Comparison of ENCODE assay signal across 1 cellular context in the genomic region with DNA sequence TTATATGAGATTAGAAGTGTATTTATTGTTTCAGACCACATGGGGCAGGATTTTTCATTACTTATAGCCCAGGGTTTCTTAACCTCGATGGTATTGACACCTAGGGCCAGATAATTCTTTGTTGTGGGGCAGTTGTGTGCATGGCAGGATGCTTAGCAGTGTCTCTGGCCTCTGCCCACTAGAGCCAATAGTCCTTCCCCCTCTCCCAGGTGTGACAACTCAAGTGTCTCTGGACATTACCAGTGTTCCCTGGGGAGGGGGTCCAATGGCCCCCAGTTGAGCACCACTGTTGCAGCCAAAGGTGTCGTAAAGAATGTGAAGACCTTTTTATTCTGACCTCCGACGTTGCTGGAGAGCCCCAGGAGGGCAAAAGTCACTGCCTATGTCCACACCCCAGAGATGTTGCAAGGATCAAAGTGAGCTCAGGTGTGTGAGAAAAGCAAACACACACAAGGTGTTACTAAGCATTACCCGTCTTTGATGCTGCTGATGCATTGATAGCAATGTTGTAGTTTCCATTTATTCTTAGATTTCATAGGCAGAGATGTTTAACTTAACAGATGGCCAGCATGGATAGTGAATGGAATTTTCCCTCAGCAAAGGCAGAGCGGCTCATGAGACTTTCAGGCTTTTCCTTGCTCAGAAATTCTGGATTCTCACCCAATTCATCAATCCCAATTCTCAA.
TF ChIP-seq lines count a peak whose summit lies in the region.

No MANE protein-coding gene starts in this region.

TF ChIP-seq in HepG2, 621 proteins besides CTCF, POLR2A, EP300 and RAD21 (continued from another document and continues in another):
- TF ChIP-seq, protein P1, sequence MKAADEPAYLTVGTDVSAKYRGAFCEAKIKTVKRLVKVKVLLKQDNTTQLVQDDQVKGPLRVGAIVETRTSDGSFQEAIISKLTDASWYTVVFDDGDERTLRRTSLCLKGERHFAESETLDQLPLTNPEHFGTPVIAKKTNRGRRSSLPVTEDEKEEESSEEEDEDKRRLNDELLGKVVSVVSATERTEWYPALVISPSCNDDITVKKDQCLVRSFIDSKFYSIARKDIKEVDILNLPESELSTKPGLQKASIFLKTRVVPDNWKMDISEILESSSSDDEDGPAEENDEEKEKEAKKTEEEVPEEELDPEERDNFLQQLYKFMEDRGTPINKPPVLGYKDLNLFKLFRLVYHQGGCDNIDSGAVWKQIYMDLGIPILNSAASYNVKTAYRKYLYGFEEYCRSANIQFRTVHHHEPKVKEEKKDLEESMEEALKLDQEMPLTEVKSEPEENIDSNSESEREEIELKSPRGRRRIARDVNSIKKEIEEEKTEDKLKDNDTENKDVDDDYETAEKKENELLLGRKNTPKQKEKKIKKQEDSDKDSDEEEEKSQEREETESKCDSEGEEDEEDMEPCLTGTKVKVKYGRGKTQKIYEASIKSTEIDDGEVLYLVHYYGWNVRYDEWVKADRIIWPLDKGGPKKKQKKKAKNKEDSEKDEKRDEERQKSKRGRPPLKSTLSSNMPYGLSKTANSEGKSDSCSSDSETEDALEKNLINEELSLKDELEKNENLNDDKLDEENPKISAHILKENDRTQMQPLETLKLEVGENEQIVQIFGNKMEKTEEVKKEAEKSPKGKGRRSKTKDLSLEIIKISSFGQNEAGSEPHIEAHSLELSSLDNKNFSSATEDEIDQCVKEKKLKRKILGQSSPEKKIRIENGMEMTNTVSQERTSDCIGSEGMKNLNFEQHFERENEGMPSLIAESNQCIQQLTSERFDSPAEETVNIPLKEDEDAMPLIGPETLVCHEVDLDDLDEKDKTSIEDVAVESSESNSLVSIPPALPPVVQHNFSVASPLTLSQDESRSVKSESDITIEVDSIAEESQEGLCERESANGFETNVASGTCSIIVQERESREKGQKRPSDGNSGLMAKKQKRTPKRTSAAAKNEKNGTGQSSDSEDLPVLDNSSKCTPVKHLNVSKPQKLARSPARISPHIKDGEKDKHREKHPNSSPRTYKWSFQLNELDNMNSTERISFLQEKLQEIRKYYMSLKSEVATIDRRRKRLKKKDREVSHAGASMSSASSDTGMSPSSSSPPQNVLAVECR (CRISPR knock-in tag; IDR thresholded peaks at IDR 0.05; ENCODE audit: borderline replicate concordance), result peak; percentile 81; the same call in 1 of the 2 replicates
- TF ChIP-seq, protein P2, sequence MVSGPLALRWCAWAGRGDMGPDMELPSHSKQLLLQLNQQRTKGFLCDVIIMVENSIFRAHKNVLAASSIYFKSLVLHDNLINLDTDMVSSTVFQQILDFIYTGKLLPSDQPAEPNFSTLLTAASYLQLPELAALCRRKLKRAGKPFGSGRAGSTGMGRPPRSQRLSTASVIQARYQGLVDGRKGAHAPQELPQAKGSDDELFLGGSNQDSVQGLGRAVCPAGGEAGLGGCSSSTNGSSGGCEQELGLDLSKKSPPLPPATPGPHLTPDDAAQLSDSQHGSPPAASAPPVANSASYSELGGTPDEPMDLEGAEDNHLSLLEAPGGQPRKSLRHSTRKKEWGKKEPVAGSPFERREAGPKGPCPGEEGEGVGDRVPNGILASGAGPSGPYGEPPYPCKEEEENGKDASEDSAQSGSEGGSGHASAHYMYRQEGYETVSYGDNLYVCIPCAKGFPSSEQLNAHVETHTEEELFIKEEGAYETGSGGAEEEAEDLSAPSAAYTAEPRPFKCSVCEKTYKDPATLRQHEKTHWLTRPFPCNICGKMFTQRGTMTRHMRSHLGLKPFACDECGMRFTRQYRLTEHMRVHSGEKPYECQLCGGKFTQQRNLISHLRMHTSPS (CRISPR knock-in tag; IDR thresholded peaks at IDR 0.05; ENCODE audit: low read depth), result peak; percentile 78
- TF ChIP-seq PCBP2 (optimal IDR thresholded peaks at IDR 0.05; ENCODE audit: low read depth, low read length, poor library complexity, severe bottlenecking) (no peak), ZNF83 (CRISPR knock-in tag; IDR thresholded peaks at IDR 0.05; ENCODE audit: borderline replicate concordance) (peak; percentile 93; the same call in 1 of the 2 replicates), NFIC (IDR thresholded peaks at IDR 0.05; ENCODE audit: low read length) (peak; percentile 100), CREB1 (IDR thresholded peaks at IDR 0.05) (no peak), CREB1 (CRISPR knock-in tag; IDR thresholded peaks at IDR 0.05) (peak; percentile 89), YEATS2 (CRISPR knock-in tag; IDR thresholded peaks at IDR 0.05; ENCODE audit: borderline replicate concordance) (peak; percentile 67; the same call in 1 of the 2 replicates), LCORL (IDR thresholded peaks at IDR 0.05) (no peak), LCORL (CRISPR knock-in tag; IDR thresholded peaks at IDR 0.05) (peak; percentile 82), GLI4 (CRISPR knock-in tag; IDR thresholded peaks at IDR 0.05; ENCODE audit: borderline replicate concordance) (no peak), REXO4 (CRISPR knock-in tag; IDR thresholded peaks at IDR 0.05; ENCODE audit: borderline replicate concordance) (no peak), HOXD1 (CRISPR knock-in tag; IDR thresholded peaks at IDR 0.05) (peak; percentile 99), ZNF296 (CRISPR knock-in tag; conservative IDR thresholded peaks at IDR 0.05) (no peak), SP1 (IDR thresholded peaks at IDR 0.05) (no peak), SP1 (CRISPR knock-in tag; IDR thresholded peaks at IDR 0.05) (peak; percentile 81; the same call in 1 of the 2 replicates), ZNF317 (CRISPR knock-in tag; IDR thresholded peaks at IDR 0.05) (peak; percentile 94), TBP (CRISPR knock-in tag; IDR thresholded peaks at IDR 0.05) (peak; percentile 83; the same call in 1 of the 2 replicates), ZNF451 (CRISPR knock-in tag; IDR thresholded peaks at IDR 0.05) (peak; percentile 54; the same call in 1 of the 2 replicates), ZBTB3 (CRISPR knock-in tag; IDR thresholded peaks at IDR 0.05; ENCODE audit: borderline replicate concordance, low read depth) (no peak), ZNF674 (CRISPR knock-in tag; IDR thresholded peaks at IDR 0.05; ENCODE audit: low read depth) (no peak), ZSCAN9 (CRISPR knock-in tag; IDR thresholded peaks at IDR 0.05; ENCODE audit: borderline replicate concordance) (peak; percentile 95), THAP11 (CRISPR knock-in tag; IDR thresholded peaks at IDR 0.05) (peak; percentile 84), SNAPC2 (CRISPR knock-in tag; IDR thresholded peaks at IDR 0.05) (peak; percentile 95), ZNF333 (CRISPR knock-in tag; IDR thresholded peaks at IDR 0.05; ENCODE audit: borderline replicate concordance) (no peak), KDM1A (CRISPR knock-in tag; IDR thresholded peaks at IDR 0.05) (peak; percentile 99), SMARCC2 (IDR thresholded peaks at IDR 0.05) (no peak), KAT8 (CRISPR knock-in tag; IDR thresholded peaks at IDR 0.05) (peak; percentile 92), SOX13 (IDR thresholded peaks at IDR 0.05) (peak; percentile 99), SOX13 (CRISPR knock-in tag; conservative IDR thresholded peaks at IDR 0.05 in 1 of 2, IDR thresholded peaks at IDR 0.05 in 1 of 2) (peak in 1 of 2 experiments; percentile 100; a peak in 2 of 4 replicates), ERF (CRISPR knock-in tag; IDR thresholded peaks at IDR 0.05) (peak; percentile 93), RFX1 (IDR thresholded peaks at IDR 0.05) (no peak), ZNF34 (CRISPR knock-in tag; IDR thresholded peaks at IDR 0.05; ENCODE audit: borderline replicate concordance) (no peak)
- TF ChIP-seq, protein P3, sequence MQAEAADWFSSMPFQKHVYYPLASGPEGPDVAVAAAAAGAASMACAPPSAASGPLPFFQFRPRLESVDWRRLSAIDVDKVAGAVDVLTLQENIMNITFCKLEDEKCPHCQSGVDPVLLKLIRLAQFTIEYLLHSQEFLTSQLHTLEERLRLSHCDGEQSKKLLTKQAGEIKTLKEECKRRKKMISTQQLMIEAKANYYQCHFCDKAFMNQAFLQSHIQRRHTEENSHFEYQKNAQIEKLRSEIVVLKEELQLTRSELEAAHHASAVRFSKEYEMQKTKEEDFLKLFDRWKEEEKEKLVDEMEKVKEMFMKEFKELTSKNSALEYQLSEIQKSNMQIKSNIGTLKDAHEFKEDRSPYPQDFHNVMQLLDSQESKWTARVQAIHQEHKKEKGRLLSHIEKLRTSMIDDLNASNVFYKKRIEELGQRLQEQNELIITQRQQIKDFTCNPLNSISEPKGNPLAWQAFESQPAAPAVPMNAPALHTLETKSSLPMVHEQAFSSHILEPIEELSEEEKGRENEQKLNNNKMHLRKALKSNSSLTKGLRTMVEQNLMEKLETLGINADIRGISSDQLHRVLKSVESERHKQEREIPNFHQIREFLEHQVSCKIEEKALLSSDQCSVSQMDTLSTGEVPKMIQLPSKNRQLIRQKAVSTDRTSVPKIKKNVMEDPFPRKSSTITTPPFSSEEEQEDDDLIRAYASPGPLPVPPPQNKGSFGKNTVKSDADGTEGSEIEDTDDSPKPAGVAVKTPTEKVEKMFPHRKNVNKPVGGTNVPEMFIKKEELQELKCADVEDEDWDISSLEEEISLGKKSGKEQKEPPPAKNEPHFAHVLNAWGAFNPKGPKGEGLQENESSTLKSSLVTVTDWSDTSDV (CRISPR knock-in tag; IDR thresholded peaks at IDR 0.05), result no peak
- TF ChIP-seq, protein P4, sequence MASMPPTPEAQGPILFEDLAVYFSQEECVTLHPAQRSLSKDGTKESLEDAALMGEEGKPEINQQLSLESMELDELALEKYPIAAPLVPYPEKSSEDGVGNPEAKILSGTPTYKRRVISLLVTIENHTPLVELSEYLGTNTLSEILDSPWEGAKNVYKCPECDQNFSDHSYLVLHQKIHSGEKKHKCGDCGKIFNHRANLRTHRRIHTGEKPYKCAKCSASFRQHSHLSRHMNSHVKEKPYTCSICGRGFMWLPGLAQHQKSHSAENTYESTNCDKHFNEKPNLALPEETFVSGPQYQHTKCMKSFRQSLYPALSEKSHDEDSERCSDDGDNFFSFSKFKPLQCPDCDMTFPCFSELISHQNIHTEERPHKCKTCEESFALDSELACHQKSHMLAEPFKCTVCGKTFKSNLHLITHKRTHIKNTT (CRISPR knock-in tag; IDR thresholded peaks at IDR 0.05), result peak; percentile 97; the same call in 1 of the 2 replicates
- TF ChIP-seq, protein P5, sequence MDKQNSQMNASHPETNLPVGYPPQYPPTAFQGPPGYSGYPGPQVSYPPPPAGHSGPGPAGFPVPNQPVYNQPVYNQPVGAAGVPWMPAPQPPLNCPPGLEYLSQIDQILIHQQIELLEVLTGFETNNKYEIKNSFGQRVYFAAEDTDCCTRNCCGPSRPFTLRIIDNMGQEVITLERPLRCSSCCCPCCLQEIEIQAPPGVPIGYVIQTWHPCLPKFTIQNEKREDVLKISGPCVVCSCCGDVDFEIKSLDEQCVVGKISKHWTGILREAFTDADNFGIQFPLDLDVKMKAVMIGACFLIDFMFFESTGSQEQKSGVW (CRISPR knock-in tag; IDR thresholded peaks at IDR 0.05; ENCODE audit: borderline replicate concordance), result no peak
- TF ChIP-seq, protein P6, sequence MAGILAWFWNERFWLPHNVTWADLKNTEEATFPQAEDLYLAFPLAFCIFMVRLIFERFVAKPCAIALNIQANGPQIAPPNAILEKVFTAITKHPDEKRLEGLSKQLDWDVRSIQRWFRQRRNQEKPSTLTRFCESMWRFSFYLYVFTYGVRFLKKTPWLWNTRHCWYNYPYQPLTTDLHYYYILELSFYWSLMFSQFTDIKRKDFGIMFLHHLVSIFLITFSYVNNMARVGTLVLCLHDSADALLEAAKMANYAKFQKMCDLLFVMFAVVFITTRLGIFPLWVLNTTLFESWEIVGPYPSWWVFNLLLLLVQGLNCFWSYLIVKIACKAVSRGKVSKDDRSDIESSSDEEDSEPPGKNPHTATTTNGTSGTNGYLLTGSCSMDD (CRISPR knock-in tag; IDR thresholded peaks at IDR 0.05), result no peak; the same call in 1 of the 2 replicates
- TF ChIP-seq, protein P7, sequence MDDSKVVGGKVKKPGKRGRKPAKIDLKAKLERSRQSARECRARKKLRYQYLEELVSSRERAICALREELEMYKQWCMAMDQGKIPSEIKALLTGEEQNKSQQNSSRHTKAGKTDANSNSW (CRISPR knock-in tag; IDR thresholded peaks at IDR 0.05; ENCODE audit: borderline replicate concordance), result no peak
- TF ChIP-seq, protein P8, sequence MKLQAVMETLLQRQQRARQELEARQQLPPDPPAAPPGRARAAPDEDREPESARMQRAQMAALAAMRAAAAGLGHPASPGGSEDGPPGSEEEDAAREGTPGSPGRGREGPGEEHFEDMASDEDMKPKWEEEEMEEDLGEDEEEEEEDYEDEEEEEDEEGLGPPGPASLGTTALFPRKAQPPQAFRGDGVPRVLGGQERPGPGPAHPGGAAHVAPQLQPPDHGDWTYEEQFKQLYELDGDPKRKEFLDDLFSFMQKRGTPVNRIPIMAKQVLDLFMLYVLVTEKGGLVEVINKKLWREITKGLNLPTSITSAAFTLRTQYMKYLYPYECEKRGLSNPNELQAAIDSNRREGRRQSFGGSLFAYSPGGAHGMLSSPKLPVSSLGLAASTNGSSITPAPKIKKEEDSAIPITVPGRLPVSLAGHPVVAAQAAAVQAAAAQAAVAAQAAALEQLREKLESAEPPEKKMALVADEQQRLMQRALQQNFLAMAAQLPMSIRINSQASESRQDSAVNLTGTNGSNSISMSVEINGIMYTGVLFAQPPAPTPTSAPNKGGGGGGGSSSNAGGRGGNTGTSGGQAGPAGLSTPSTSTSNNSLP (IDR thresholded peaks at IDR 0.05; ENCODE audit: low read depth, low read length), result peak; percentile 94
- TF ChIP-seq, protein P9, sequence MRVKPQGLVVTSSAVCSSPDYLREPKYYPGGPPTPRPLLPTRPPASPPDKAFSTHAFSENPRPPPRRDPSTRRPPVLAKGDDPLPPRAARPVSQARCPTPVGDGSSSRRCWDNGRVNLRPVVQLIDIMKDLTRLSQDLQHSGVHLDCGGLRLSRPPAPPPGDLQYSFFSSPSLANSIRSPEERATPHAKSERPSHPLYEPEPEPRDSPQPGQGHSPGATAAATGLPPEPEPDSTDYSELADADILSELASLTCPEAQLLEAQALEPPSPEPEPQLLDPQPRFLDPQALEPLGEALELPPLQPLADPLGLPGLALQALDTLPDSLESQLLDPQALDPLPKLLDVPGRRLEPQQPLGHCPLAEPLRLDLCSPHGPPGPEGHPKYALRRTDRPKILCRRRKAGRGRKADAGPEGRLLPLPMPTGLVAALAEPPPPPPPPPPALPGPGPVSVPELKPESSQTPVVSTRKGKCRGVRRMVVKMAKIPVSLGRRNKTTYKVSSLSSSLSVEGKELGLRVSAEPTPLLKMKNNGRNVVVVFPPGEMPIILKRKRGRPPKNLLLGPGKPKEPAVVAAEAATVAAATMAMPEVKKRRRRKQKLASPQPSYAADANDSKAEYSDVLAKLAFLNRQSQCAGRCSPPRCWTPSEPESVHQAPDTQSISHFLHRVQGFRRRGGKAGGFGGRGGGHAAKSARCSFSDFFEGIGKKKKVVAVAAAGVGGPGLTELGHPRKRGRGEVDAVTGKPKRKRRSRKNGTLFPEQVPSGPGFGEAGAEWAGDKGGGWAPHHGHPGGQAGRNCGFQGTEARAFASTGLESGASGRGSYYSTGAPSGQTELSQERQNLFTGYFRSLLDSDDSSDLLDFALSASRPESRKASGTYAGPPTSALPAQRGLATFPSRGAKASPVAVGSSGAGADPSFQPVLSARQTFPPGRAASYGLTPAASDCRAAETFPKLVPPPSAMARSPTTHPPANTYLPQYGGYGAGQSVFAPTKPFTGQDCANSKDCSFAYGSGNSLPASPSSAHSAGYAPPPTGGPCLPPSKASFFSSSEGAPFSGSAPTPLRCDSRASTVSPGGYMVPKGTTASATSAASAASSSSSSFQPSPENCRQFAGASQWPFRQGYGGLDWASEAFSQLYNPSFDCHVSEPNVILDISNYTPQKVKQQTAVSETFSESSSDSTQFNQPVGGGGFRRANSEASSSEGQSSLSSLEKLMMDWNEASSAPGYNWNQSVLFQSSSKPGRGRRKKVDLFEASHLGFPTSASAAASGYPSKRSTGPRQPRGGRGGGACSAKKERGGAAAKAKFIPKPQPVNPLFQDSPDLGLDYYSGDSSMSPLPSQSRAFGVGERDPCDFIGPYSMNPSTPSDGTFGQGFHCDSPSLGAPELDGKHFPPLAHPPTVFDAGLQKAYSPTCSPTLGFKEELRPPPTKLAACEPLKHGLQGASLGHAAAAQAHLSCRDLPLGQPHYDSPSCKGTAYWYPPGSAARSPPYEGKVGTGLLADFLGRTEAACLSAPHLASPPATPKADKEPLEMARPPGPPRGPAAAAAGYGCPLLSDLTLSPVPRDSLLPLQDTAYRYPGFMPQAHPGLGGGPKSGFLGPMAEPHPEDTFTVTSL (CRISPR knock-in tag; IDR thresholded peaks at IDR 0.05; ENCODE audit: borderline replicate concordance), result peak; percentile 96; the same call in 1 of the 2 replicates
